In the genomic region with DNA sequence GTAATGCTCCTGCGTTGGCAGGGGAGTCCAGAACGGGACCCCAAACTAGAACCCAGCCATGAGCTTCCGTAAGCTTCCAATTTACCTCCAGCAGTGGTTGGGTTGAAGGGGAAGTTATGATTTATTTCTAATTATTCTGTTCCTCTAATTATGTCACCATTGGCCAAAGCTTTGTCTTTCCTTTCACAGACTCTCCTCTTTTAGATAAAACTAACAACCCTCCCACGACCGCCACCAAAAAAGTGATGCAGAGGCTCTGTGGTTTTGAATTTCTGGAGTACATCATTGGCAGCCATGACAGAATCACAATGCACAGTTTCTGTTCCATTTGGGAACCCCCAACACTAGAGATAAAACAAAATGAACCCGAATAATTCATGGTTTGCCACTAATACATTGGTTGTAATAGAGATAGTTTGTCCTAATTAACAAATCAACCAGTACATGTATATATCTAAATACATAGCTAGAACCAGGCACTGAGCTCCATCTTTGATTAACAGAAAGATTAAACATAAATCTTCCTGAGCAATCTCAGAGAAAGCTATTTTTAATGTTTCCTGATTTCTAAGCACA, we compare ENCODE assay signal across 8 cellular contexts.
DNase-seq lines count a peak whose midpoint lies in the region; ATAC-seq, FAIRE-seq and TF ChIP-seq lines count a peak whose summit lies in the region.

No MANE protein-coding gene starts in this region.

- ATAC-seq in HG03066 (IDR thresholded peaks at IDR 0.05; ENCODE audit: low read depth, unreplicated experiment) (peak; percentile 4), gastroesophageal sphincter (no peak)

- CTCF ChIA-PET in AG04449 (lab: Yijun Ruan, JAX), result interaction anchor here (0.9 to 4.0 kb wide), 2 partner anchors 76 to 108 kb away, joined by 3 to 34 read pairs; no protein-coding TSS in a partner anchor

- no peak for TF ChIP-seq EP300 in gastroesophageal sphincter (IDR thresholded peaks at IDR 0.05)

- no peaks in the 10 kb centered on the region for H3K9me3 ChIP-seq in gastroesophageal sphincter

- no peak for FAIRE-seq in HTR-8/SVneo (lab: Jason Lieb, UNC)

- H3K27me3 ChIP-seq in gastroesophageal sphincter, result no peaks in the 10 kb centered on the region

- TF ChIP-seq POLR2A in gastroesophageal sphincter (IDR thresholded peaks at IDR 0.05), result no peak

- no peak for DNase-seq in AG04449 (ENCODE audit: low read depth, low spot score)
- peak; percentile 74 for DNase-seq in activated CD8-positive, alpha-beta memory T cell treated with anti-CD3 and anti-CD28 coated beads, Interleukin-2, amount 50 U/mL, for 48 hours
- peak; percentile 70 to 80 for DNase-seq in stimulated activated CD4-positive, alpha-beta T cell treated with anti-CD3 and anti-CD28 coated beads, Interleukin-2, amount 100 ng/mL, for 24 hours
- DNase-seq in NCI-H1436 treated with DMSO at 0.1 percent for 48 hours (lab: John Stamatoyannopoulos, UW), result no peak
- DNase-seq in HTR-8/SVneo (ENCODE audit: insufficient read length, low spot score), result no peak
- no peak for DNase-seq in ureter (ENCODE audit: low spot score)

- peak overlapping the region; percentile 75 to 97 (median 95) for H3K27ac ChIP-seq in gastroesophageal sphincter

- no peak for TF ChIP-seq CTCF in AG04449 (IDR thresholded peaks at IDR 0.05; ENCODE audit: insufficient read depth, low read length, missing control alignments)
- TF ChIP-seq CTCF in gastroesophageal sphincter (IDR thresholded peaks at IDR 0.05), result no peak

- no peaks in the 10 kb centered on the region for H3K36me3 ChIP-seq in gastroesophageal sphincter

- 18 to 24% methylated on average over 6 of the region's 6 CpGs for WGBS in gastroesophageal sphincter (ENCODE audit: low coverage in 1 of 2), 2 donors

- peak overlapping the region; percentile 51 for H3K4me3 ChIP-seq in AG04449 (ENCODE audit: low read depth, low read length)
- H3K4me3 ChIP-seq in gastroesophageal sphincter, result peak overlapping the region; percentile 70 to 76

- POLR2A ChIA-PET in AG04449 (lab: Yijun Ruan, JAX), result interaction anchor here (0.6 to 1.1 kb wide), 3 partner anchors 27 to 348 kb away, joined by 3 to 4 read pairs (median 3); no protein-coding TSS in a partner anchor

- H3K4me1 ChIP-seq in gastroesophageal sphincter, result peaks cover 0 to 68% (median 2%) of the 10 kb centered on the region in 3 donors

Comparison
In these comparisons a context has a peak if more than half of its experiments do, and no peak if none do; other contexts are left out.
1. DNase-seq: peak in activated CD8-positive, alpha-beta memory T cell treated with anti-CD3 and anti-CD28 coated beads, Interleukin-2, amount 50 U/mL, for 48 hours (single experiment) and stimulated activated CD4-positive, alpha-beta T cell treated with anti-CD3 and anti-CD28 coated beads, Interleukin-2, amount 100 ng/mL, for 24 hours (2 of 2); none in AG04449 (single experiment), NCI-H1436 treated with DMSO at 0.1 percent for 48 hours (single experiment), HTR-8/SVneo (single experiment) and ureter (single experiment).